8 cellular contexts compared by ENCODE assay signal in the genomic region with DNA sequence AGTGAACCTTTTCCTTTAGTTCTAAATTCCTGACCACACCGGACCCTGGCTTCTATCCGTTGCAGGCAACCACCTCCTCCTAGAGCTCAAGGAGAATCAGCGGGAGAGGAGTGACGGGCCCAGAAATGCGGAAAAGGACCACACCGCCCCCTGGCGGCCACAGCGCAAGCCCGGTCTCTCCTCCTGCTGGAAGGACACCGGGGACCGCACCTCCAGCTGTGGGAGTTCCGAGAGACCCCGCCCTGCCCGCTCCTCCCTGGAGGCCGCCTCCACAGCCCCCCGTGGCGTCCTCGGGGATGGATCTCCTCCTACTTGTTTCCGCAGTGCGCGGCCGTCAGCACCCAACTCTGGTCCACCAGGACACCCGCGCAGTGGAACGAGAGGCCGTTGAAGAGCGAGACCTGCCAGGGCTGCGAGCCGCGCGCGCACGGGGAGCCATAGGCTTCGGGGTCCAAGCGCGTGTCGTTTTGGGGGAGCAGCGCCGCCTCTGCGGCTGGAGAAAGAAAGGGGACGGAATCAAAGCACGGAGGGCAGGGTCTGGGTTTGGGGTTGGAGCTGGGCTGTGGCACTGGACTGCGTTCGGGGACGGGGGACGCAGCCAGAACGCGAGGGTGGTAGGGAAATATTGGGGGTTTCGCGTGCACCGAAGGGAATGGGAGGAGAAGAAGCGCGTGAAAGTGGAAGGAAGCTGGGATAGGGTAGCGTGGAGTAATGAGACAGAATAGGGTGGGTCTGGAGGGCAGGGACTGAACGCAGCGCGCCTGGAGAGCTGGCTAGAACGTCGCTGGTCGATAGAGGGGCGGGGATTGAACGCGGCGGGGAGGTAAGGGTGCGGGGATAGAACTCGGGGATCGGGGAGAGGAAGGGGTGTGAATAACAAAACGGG. TPM values are rescaled to one million over a fixed set of nuclear protein-coding genes. Genes with fewer than 3 reads are reported as not detected.
DNase-seq lines count a peak whose midpoint lies in the region; ATAC-seq and TF ChIP-seq lines count a peak whose summit lies in the region.

No MANE protein-coding gene starts in this region.

- H3K36me3 Mint-ChIP-seq in CD8-positive, alpha-beta T cell, result no peaks in the 10 kb centered on the region

- no peak overlapping the region for H3K4me3 ChIP-seq in CD8-positive, alpha-beta T cell (ENCODE audit: low read depth, low read length)
- no peak overlapping the region for H3K4me3 ChIP-seq in brain microvascular endothelial cell (ENCODE audit: low read depth, low read length)

- no peaks in the 10 kb centered on the region for H3K9me3 ChIP-seq in CD8-positive, alpha-beta T cell (ENCODE audit: low read length)

- H3K27ac Mint-ChIP-seq in CD8-positive, alpha-beta T cell, result no peak overlapping the region

- intact Hi-C loops in CD8-positive, alpha-beta T cell (cut with DNase I, micrococcal nuclease), result no loop called here

- CTCF ChIA-PET in CD8-positive, alpha-beta T cell (lab: Charles Lee), result interaction anchor here (1.8 kb wide), 1 partner anchor 151 kb away, joined by 5 read pairs; no protein-coding TSS in a partner anchor

- in situ Hi-C loops in brain microvascular endothelial cell (cut with HindIII; ENCODE audit: low pct_ligation_motif_present, low sequenced_read_pairs), result no loop called here

- H3K4me1 Mint-ChIP-seq in CD8-positive, alpha-beta T cell (ENCODE audit: low read depth), result peaks cover 18% of the 10 kb centered on the region

- no peak overlapping the region for H3K27ac ChIP-seq in CD8-positive, alpha-beta T cell (ENCODE audit: low read depth, low read length)
- no peak overlapping the region for H3K27ac ChIP-seq in brain microvascular endothelial cell

- ATAC-seq in CD8-positive, alpha-beta T cell, result no peak
- no peak for ATAC-seq in GM21423 (IDR thresholded peaks at IDR 0.05; ENCODE audit: unreplicated experiment)

- H3K4me3 Mint-ChIP-seq in CD8-positive, alpha-beta T cell, result no peak overlapping the region

- no peak for TF ChIP-seq CTCF in CD8-positive, alpha-beta T cell (IDR thresholded peaks at IDR 0.05)
- TF ChIP-seq CTCF in brain microvascular endothelial cell (IDR thresholded peaks at IDR 0.05; ENCODE audit: low read depth, low read length, missing control alignments), result peak; percentile 79

- H3K36me3 ChIP-seq in CD8-positive, alpha-beta T cell (ENCODE audit: insufficient read depth, low read length), result no peaks in the 10 kb centered on the region
- no peaks in the 10 kb centered on the region for H3K36me3 ChIP-seq in brain microvascular endothelial cell (replicated peaks)

- H3K27me3 Mint-ChIP-seq in CD8-positive, alpha-beta T cell (ENCODE audit: low read depth), result peaks cover 72% of the 10 kb centered on the region

- peaks cover 10% of the 10 kb centered on the region for H3K27me3 ChIP-seq in CD8-positive, alpha-beta T cell (ENCODE audit: insufficient read depth, low read length)
- H3K27me3 ChIP-seq in brain microvascular endothelial cell (replicated peaks), result peaks cover 22% of the 10 kb centered on the region

- H3K9me3 Mint-ChIP-seq in CD8-positive, alpha-beta T cell, result no peaks in the 10 kb centered on the region

- H3K4me1 ChIP-seq in CD8-positive, alpha-beta T cell (ENCODE audit: insufficient read depth, low read length), result peaks cover 17% of the 10 kb centered on the region

- POLR2A ChIA-PET in CD8-positive, alpha-beta T cell (lab: Charles Lee), result no interaction called here

- DNase-seq in CD8-positive, alpha-beta T cell, result peak in 5 of 7 experiments; percentile 26 to 60 (median 53)
- peak; percentile 76 for DNase-seq in HPDE6-E6E7 (ENCODE audit: extremely low spot score)
- peak; percentile 15 for DNase-seq in SK-N-DZ (ENCODE audit: low spot score)
- peak; percentile 14 for DNase-seq in brain microvascular endothelial cell
- peak; percentile 90 for DNase-seq in islet precursor cell
- DNase-seq in stimulated activated CD4-positive, alpha-beta T cell treated with anti-CD3 and anti-CD28 coated beads, Interleukin-1b, Interleukin-23, amount 100 ng/mL, for 1 hour (ENCODE audit: low read depth in 2 of 2), result peak; percentile 7 to 61
- DNase-seq in epidermal melanocyte (ENCODE audit: insufficient read length, low spot score), result no peak

RNA-seq across cellular contexts. Expression of gene KLK10, which starts 2.5 kb away (rescaled TPM):
- total RNA-seq in CD8-positive, alpha-beta T cell, result not detected
- polyA plus RNA-seq in SK-N-DZ (2014; cell fraction: cytosol; rRNA removed), result not detected in 2 replicates
- not detected in 2 replicates for polyA plus RNA-seq in SK-N-DZ (2014; cell fraction: nucleus; rRNA removed)

RNA-seq across cellular contexts. Expression of gene KLK11, which starts 9.4 kb away (rescaled TPM):
- not detected for total RNA-seq in CD8-positive, alpha-beta T cell
- not detected in 2 replicates for polyA plus RNA-seq in SK-N-DZ (2014; cell fraction: cytosol; rRNA removed)
- not detected in 2 replicates for polyA plus RNA-seq in SK-N-DZ (2014; cell fraction: nucleus; rRNA removed)

RNA-seq across cellular contexts. Expression of gene KLK8, which starts 15.6 kb away (rescaled TPM):
- not detected for total RNA-seq in CD8-positive, alpha-beta T cell
- polyA plus RNA-seq in SK-N-DZ (2014; cell fraction: cytosol; rRNA removed), result not detected in 2 replicates
- not detected in 2 replicates for polyA plus RNA-seq in SK-N-DZ (2014; cell fraction: nucleus; rRNA removed)

RNA-seq across cellular contexts. Expression of gene KLK12, which starts 17.8 kb away (rescaled TPM):
- total RNA-seq in CD8-positive, alpha-beta T cell, result not detected
- not detected in 2 replicates for polyA plus RNA-seq in SK-N-DZ (2014; cell fraction: cytosol; rRNA removed)
- polyA plus RNA-seq in SK-N-DZ (2014; cell fraction: nucleus; rRNA removed), result not detected in 2 replicates

RNA-seq across cellular contexts. Expression of gene KLK7, which starts 33.3 kb away (rescaled TPM):
- not detected for total RNA-seq in CD8-positive, alpha-beta T cell
- not detected in 2 replicates for polyA plus RNA-seq in SK-N-DZ (2014; cell fraction: cytosol; rRNA removed)
- polyA plus RNA-seq in SK-N-DZ (2014; cell fraction: nucleus; rRNA removed), result not detected in 2 replicates
